Comparison of ENCODE assay signal across 17 cellular contexts in the genomic region with DNA sequence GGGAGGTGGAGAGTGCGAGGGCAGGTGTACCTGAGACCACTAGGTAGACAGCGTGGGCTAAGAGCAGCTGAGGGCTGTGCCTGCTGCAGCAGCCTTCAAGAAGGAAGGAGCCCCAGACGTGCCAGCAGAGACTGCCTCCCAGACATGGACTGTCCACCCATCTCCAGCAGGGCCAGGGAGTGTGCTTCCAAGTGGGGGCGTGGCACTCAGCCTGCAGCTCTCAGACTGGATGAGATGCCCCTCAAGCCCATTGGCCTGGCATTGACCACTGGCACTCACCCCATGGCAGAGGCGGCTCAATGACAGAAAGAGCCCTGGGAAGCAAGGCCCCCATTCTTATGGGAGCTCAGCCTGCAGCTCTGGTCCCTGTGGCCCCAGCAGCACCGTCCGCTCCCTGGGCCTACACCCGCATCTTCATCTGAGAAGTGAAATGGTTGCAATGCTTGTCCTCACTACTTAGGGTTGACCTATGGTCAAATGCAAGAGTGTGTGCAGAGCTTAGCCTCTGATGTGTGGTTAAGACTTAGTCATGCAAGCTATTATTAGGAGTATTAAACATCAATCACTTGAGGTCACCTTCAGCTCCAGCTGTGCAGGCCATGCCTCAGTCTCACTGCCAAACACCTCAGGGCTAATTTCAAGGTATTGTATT.
DNase-seq lines count a peak whose midpoint lies in the region; ATAC-seq and TF ChIP-seq lines count a peak whose summit lies in the region.
"Had no signal": no experiment of that assay in that cellular context is flagged by ENCODE, and none has a peak within 500 bp of the region (broad histone marks: within the 10 kb centered on the region; RNA-seq: fewer than 3 reads in every experiment).

No MANE protein-coding gene starts in this region.

- TF ChIP-seq CTCF in chondrocyte (IDR thresholded peaks at IDR 0.05) (no peak), testis (IDR thresholded peaks at IDR 0.05) (no peak)

- H3K4me3 ChIP-seq in testis: no peak overlapping the region
- H3K4me3 ChIP-seq: cardiac muscle cell, GM12878, MG63 had no signal

- H3K36me3 Mint-ChIP-seq in activated T-cell treated with anti-CD3 and anti-CD28 coated beads, Interleukin-2, amount 50 U/mL, for 24 hours (ENCODE audit: low read depth): no peaks in the 10 kb centered on the region
- H3K36me3 Mint-ChIP-seq in chondrocyte (ENCODE audit: low read depth): no peaks in the 10 kb centered on the region
- H3K36me3 Mint-ChIP-seq: activated naive CD4-positive, alpha-beta T cell treated with anti-CD3 and anti-CD28 coated beads, Interleukin-2, amount 50 U/mL, for 24 hours; CD8-positive, alpha-beta memory T cell; naive thymus-derived CD8-positive, alpha-beta T cell had no signal

- no peaks in the 10 kb centered on the region for H3K36me3 ChIP-seq in testis (ENCODE audit: low read depth, missing control alignments)
- H3K36me3 ChIP-seq: cardiac muscle cell, MG63 had no signal

- H3K27ac Mint-ChIP-seq in activated T-cell treated with anti-CD3 and anti-CD28 coated beads, Interleukin-2, amount 50 U/mL, for 24 hours: no peak overlapping the region
- no peak overlapping the region for H3K27ac Mint-ChIP-seq in chondrocyte (ENCODE audit: unreplicated experiment)
- H3K27ac Mint-ChIP-seq: activated naive CD4-positive, alpha-beta T cell treated with anti-CD3 and anti-CD28 coated beads, Interleukin-2, amount 50 U/mL, for 24 hours had no signal

- intact Hi-C loops in testis (cut with DNase I; ENCODE audit: low total_unique reads): no loop called here

- H3K9me3 Mint-ChIP-seq in activated T-cell treated with anti-CD3 and anti-CD28 coated beads, Interleukin-2, amount 50 U/mL, for 24 hours: no peaks in the 10 kb centered on the region
- no peaks in the 10 kb centered on the region for H3K9me3 Mint-ChIP-seq in chondrocyte (ENCODE audit: low read depth)
- H3K9me3 Mint-ChIP-seq: activated naive CD4-positive, alpha-beta T cell treated with anti-CD3 and anti-CD28 coated beads, Interleukin-2, amount 50 U/mL, for 24 hours; CD8-positive, alpha-beta memory T cell; naive thymus-derived CD8-positive, alpha-beta T cell had no signal

- H3K4me1 ChIP-seq in testis: no peaks in the 10 kb centered on the region

- ATAC-seq in GM18519 (IDR thresholded peaks at IDR 0.05; ENCODE audit: low FRiP score, unreplicated experiment): no peak
- ATAC-seq: GM12878; naive thymus-derived CD8-positive, alpha-beta T cell had no signal

- no peaks in the 10 kb centered on the region for H3K9me3 ChIP-seq in testis
- H3K9me3 ChIP-seq: MG63 had no signal

- H3K4me3 Mint-ChIP-seq in activated T-cell treated with anti-CD3 and anti-CD28 coated beads, Interleukin-2, amount 50 U/mL, for 24 hours: no peak overlapping the region
- H3K4me3 Mint-ChIP-seq in chondrocyte (ENCODE audit: unreplicated experiment): no peak overlapping the region
- H3K4me3 Mint-ChIP-seq: activated naive CD4-positive, alpha-beta T cell treated with anti-CD3 and anti-CD28 coated beads, Interleukin-2, amount 50 U/mL, for 24 hours; naive thymus-derived CD8-positive, alpha-beta T cell had no signal

- H3K27ac ChIP-seq in testis: no peak overlapping the region
- H3K27ac ChIP-seq: cardiac muscle cell had no signal

- no peaks in the 10 kb centered on the region for H3K4me1 Mint-ChIP-seq in activated T-cell treated with anti-CD3 and anti-CD28 coated beads, Interleukin-2, amount 50 U/mL, for 24 hours (ENCODE audit: low read depth)
- no peaks in the 10 kb centered on the region for H3K4me1 Mint-ChIP-seq in chondrocyte (ENCODE audit: low read depth)
- H3K4me1 Mint-ChIP-seq: activated naive CD4-positive, alpha-beta T cell treated with anti-CD3 and anti-CD28 coated beads, Interleukin-2, amount 50 U/mL, for 24 hours; CD8-positive, alpha-beta memory T cell; naive thymus-derived CD8-positive, alpha-beta T cell had no signal

- no peaks in the 10 kb centered on the region for H3K27me3 ChIP-seq in testis
- H3K27me3 ChIP-seq: cardiac muscle cell, MG63 had no signal

- peaks cover 5% of the 10 kb centered on the region for H3K27me3 Mint-ChIP-seq in activated T-cell treated with anti-CD3 and anti-CD28 coated beads, Interleukin-2, amount 50 U/mL, for 24 hours
- H3K27me3 Mint-ChIP-seq in chondrocyte (ENCODE audit: low read depth): peaks cover 11% of the 10 kb centered on the region
- H3K27me3 Mint-ChIP-seq: activated naive CD4-positive, alpha-beta T cell treated with anti-CD3 and anti-CD28 coated beads, Interleukin-2, amount 50 U/mL, for 24 hours had no signal

- DNase-seq in activated T-cell treated with anti-CD3 and anti-CD28 coated beads, Interleukin-2, amount 50 U/mL, for 24 hours: peak; percentile 14
- no peak for DNase-seq in activated T-cell treated with anti-CD3 and anti-CD28 coated beads for 4 hours
- DNase-seq in chondrocyte (ENCODE audit: low spot score): peak; percentile 82
- peak; percentile 82 for DNase-seq in mesenteric fat pad (ENCODE audit: low spot score)
- peak; percentile 6 for DNase-seq in testis
- DNase-seq in DMS53 (lab: John Stamatoyannopoulos, UW): no peak
- DNase-seq in HK-2 (ENCODE audit: unreplicated experiment): no peak
- DNase-seq: ACHN; CD8-positive, alpha-beta memory T cell; kidney glomerular epithelial cell; MG63; stimulated activated naive CD4-positive, alpha-beta T cell treated with Interleukin-2 at 50 U/mL for 16 hours had no signal

- no peak for TF ChIP-seq POLR2A in testis (IDR thresholded peaks at IDR 0.05)

- 89 to 93% methylated on average over 8 of the region's 8 CpGs for WGBS in testis, 2 donors

Comparison
In these comparisons a context has a peak if more than half of its experiments do, and no peak if none do; other contexts are left out.
1. DNase-seq: peak in activated T-cell treated with anti-CD3 and anti-CD28 coated beads, Interleukin-2, amount 50 U/mL, for 24 hours (single experiment), chondrocyte (single experiment), mesenteric fat pad (single experiment) and testis (single experiment); none in activated T-cell treated with anti-CD3 and anti-CD28 coated beads for 4 hours (single experiment), DMS53 (single experiment) and HK-2 (single experiment).